ENCODE assay signal across 11 cellular contexts in the genomic region with DNA sequence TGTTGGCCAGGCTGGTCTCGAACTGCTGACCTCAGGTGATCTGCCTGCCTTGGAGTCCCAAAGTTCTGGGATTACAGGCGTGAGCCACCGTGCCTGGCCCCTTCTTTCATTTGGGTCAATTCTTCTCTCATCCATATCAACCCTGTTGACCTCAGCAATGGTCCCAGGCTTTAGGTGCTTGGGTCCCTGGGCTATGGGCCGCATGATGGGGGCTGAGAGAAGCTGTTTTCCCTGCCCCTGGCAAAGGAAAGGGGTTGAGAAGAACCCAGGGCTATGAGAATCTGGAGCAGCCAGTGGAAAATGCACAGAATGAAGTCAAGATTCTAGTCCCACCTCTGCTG.
DNase-seq lines count a peak whose midpoint lies in the region; ATAC-seq, FAIRE-seq and TF ChIP-seq lines count a peak whose summit lies in the region.
"Had no signal": no experiment of that assay in that cellular context is flagged by ENCODE, and none has a peak within 500 bp of the region (broad histone marks: within the 10 kb centered on the region; RNA-seq: fewer than 3 reads in every experiment).

No MANE protein-coding gene starts in this region.

- FAIRE-seq in A549 (lab: Jason Lieb, UNC), result no peak
- FAIRE-seq: H54 had no signal

- H3K9me3 ChIP-seq in A549 (no peaks in the 10 kb centered on the region), IMR-90 (ENCODE audit: control insufficient read depth, insufficient read depth, low read length) (no peaks in the 10 kb centered on the region), esophagus squamous epithelium (no peaks in the 10 kb centered on the region), smooth muscle cell (replicated peaks; ENCODE audit: low read depth) (no peaks in the 10 kb centered on the region), breast epithelium (no peaks in the 10 kb centered on the region)
- H3K9me3 ChIP-seq: lower lobe of right lung, ovary had no signal

- H3K36me3 ChIP-seq in IMR-90 (ENCODE audit: control insufficient read depth, insufficient read depth, low read length), result peaks cover 4% of the 10 kb centered on the region; the same call in 1 of the 2 replicates
- peaks cover 0 to 28% (median 0%) of the 10 kb centered on the region in 3 donors for H3K36me3 ChIP-seq in esophagus squamous epithelium
- H3K36me3 ChIP-seq in smooth muscle cell (ENCODE audit: low read depth), result no peaks in the 10 kb centered on the region
- H3K36me3 ChIP-seq in breast epithelium, result no peaks in the 10 kb centered on the region
- H3K36me3 ChIP-seq: ovary had no signal

- no peak overlapping the region for H4K5ac ChIP-seq in IMR-90 (ENCODE audit: low read depth, low read length)

- POLR2A ChIA-PET in A549 (lab: Yijun Ruan, JAX) (interaction anchor here (0.6 to 18.7 kb wide), 5 partner anchors 89 to 104 kb away, joined by 3 to 648 read pairs (median 11); a partner anchor contains a TSS), IMR-90 (lab: Charles Lee; ENCODE audit: unreplicated experiment) (interaction anchor here (1.5 kb wide), 1 partner anchor 90 kb away, joined by 13 read pairs; a partner anchor contains a TSS)

- peak overlapping the region; percentile 29 to 81; a peak in 3 of 6 replicates for H3K27ac ChIP-seq in A549
- H3K27ac ChIP-seq in IMR-90 (ENCODE audit: insufficient read depth, low read length), result no peak overlapping the region
- H3K27ac ChIP-seq in esophagus squamous epithelium, result peak overlapping the region in 3 of 4 donors; percentile 37 to 77 (median 57)
- peak overlapping the region; percentile 91 for H3K27ac ChIP-seq in smooth muscle cell (ENCODE audit: low read depth)
- peak overlapping the region in 1 of 2 donors; percentile 44 for H3K27ac ChIP-seq in breast epithelium
- H3K27ac ChIP-seq: lower lobe of right lung had no signal

- TF ChIP-seq POLR2A in A549 (IDR thresholded peaks at IDR 0.05; ENCODE audit: low read length) (no peak), IMR-90 (IDR thresholded peaks at IDR 0.05; ENCODE audit: low read depth, low read length) (no peak), esophagus squamous epithelium (IDR thresholded peaks at IDR 0.05) (no peak), breast epithelium (IDR thresholded peaks at IDR 0.05) (no peak)

- H4K91ac ChIP-seq in IMR-90 (ENCODE audit: insufficient read depth, low read depth, low read length), result no peak overlapping the region

- H3K4me1 ChIP-seq in A549, result peaks cover 29% of the 10 kb centered on the region
- peaks cover 21% of the 10 kb centered on the region for H3K4me1 ChIP-seq in IMR-90 (ENCODE audit: control insufficient read depth, insufficient read depth, low read length)
- H3K4me1 ChIP-seq in esophagus squamous epithelium, result peaks cover 15 to 49% (median 23%) of the 10 kb centered on the region in 3 donors
- peaks cover 15% of the 10 kb centered on the region for H3K4me1 ChIP-seq in smooth muscle cell (ENCODE audit: low read depth)
- no peaks in the 10 kb centered on the region for H3K4me1 ChIP-seq in breast epithelium

- H3K27me3 ChIP-seq in IMR-90 (ENCODE audit: control insufficient read depth, insufficient read depth, low read length), result no peaks in the 10 kb centered on the region
- H3K27me3 ChIP-seq in esophagus squamous epithelium, result no peaks in the 10 kb centered on the region
- no peaks in the 10 kb centered on the region for H3K27me3 ChIP-seq in smooth muscle cell (ENCODE audit: low read depth)
- no peaks in the 10 kb centered on the region for H3K27me3 ChIP-seq in breast epithelium
- H3K27me3 ChIP-seq: ovary had no signal

- no peaks in the 10 kb centered on the region for H3K79me2 ChIP-seq in smooth muscle cell (ENCODE audit: low read depth)

- no peak overlapping the region for H2BK15ac ChIP-seq in IMR-90 (ENCODE audit: low read depth, low read length)

- in situ Hi-C loops in IMR-90 (cut with MboI; ENCODE audit: low sequenced_read_pairs), result loop anchor here (5.0 to 10.0 kb wide), 3 partner anchors 94 to 412 kb away; a partner anchor contains a TSS

- no peak overlapping the region for H2AK9ac ChIP-seq in IMR-90 (replicated peaks; ENCODE audit: low read depth, low read length, poor library complexity)

- TF ChIP-seq RAD21 in A549 (conservative IDR thresholded peaks at IDR 0.05 in 1 of 2, IDR thresholded peaks at IDR 0.05 in 1 of 2) (no peak), IMR-90 (IDR thresholded peaks at IDR 0.05; ENCODE audit: low read length) (no peak)

- H2AFZ ChIP-seq in IMR-90 (replicated peaks; ENCODE audit: low read length, poor library complexity) (peak overlapping the region; percentile 36), smooth muscle cell (ENCODE audit: low read depth) (no peak overlapping the region)

- 0 out of 2 replicates have a peak overlapping the region, but pooled peaks have one; percentile 72 for H2BK120ac ChIP-seq in IMR-90 (ENCODE audit: low read depth, low read length)

- no peak overlapping the region for H2BK20ac ChIP-seq in IMR-90 (ENCODE audit: low read depth, low read length)

- H3K4me2 ChIP-seq in A549, result no peak overlapping the region
- H3K4me2 ChIP-seq in IMR-90 (ENCODE audit: low read depth, low read length), result no peak overlapping the region
- H3K4me2 ChIP-seq in smooth muscle cell, result no peak overlapping the region

- H3K9me1 ChIP-seq in IMR-90 (ENCODE audit: insufficient read depth, low read length), result peaks cover 20% of the 10 kb centered on the region

- H3F3A ChIP-seq in smooth muscle cell (ENCODE audit: low read depth), result no peaks in the 10 kb centered on the region

- H3K79me1 ChIP-seq in IMR-90 (ENCODE audit: low read depth in 1 of 2, low read length in 2 of 2), result peaks cover 0 to 14% of the 10 kb centered on the region in 2 experiments; a peak in 3 of 4 replicates

- TF ChIP-seq CTCF in A549 (IDR thresholded peaks at IDR 0.05) (no peak), IMR-90 (conservative IDR thresholded peaks at IDR 0.05; ENCODE audit: low read depth, low read length) (no peak), esophagus squamous epithelium (IDR thresholded peaks at IDR 0.05) (no peak), smooth muscle cell (IDR thresholded peaks at IDR 0.05; ENCODE audit: borderline replicate concordance, insufficient read depth, poor library complexity, severe bottlenecking) (no peak), breast epithelium (IDR thresholded peaks at IDR 0.05) (no peak)

- no peak for TF ChIP-seq EP300 in A549 (IDR thresholded peaks at IDR 0.05)

- H3K9ac ChIP-seq in IMR-90 (ENCODE audit: low read depth, low read length) (no peak overlapping the region), smooth muscle cell (ENCODE audit: low read depth) (no peak overlapping the region)

- intact Hi-C loops in IMR-90 (cut with micrococcal nuclease) (loop anchor here (1.0 to 10.0 kb wide), 2 partner anchors 173 to 412 kb away; a partner anchor contains a TSS), esophagus squamous epithelium (cut with DNase I) (loop anchor here (5.0 to 10.0 kb wide), 2 partner anchors 104 to 172 kb away; no protein-coding TSS in a partner anchor), breast epithelium (cut with DNase I; ENCODE audit: low total_unique reads) (no loop called here)

- H2AK5ac ChIP-seq in IMR-90 (ENCODE audit: low read depth, low read length), result no peak overlapping the region

- H2BK5ac ChIP-seq in IMR-90 (ENCODE audit: low read depth, low read length, poor library complexity, severe bottlenecking), result no peak overlapping the region

- H3K23ac ChIP-seq in IMR-90 (ENCODE audit: low read depth, low read length), result no peak overlapping the region

- H3K4ac ChIP-seq in IMR-90 (ENCODE audit: low read depth, low read length), result peak overlapping the region; percentile 48; the same call in 1 of the 2 replicates

- ATAC-seq in A549 (no peak; a peak in 1 of 6 replicates), IMR-90 (ENCODE audit: low read depth) (no peak), GM21576 (IDR thresholded peaks at IDR 0.05; ENCODE audit: unreplicated experiment) (no peak), GM18517 (IDR thresholded peaks at IDR 0.05; ENCODE audit: unreplicated experiment) (no peak)

- no peak overlapping the region for H3K14ac ChIP-seq in IMR-90 (replicated peaks; ENCODE audit: low read depth, low read length)

- BruUV-seq in IMR-90 (replicated peaks; lab: Mats Ljungman, UMichigan), result no TSS peak

- H4K8ac ChIP-seq in IMR-90 (ENCODE audit: low read depth in 2 of 2, low read length in 2 of 2), result no peak overlapping the region

- DNase-seq in A549 (ENCODE audit: low read depth in 1 of 2, low spot score in 1 of 2) (no peak), IMR-90 (no peak), esophagus squamous epithelium (lab: John Stamatoyannopoulos, UW) (no peak), smooth muscle cell (lab: John Stamatoyannopoulos, UW; ENCODE audit: unreplicated experiment) (no peak), breast epithelium (ENCODE audit: low spot score in 2 of 2) (no peak), NCI-H2107 (lab: John Stamatoyannopoulos, UW) (no peak)

- no peak overlapping the region for H3K18ac ChIP-seq in IMR-90 (ENCODE audit: low read depth, low read length)

- no peaks in the 10 kb centered on the region for H4K20me1 ChIP-seq in IMR-90 (ENCODE audit: insufficient read depth, low read length)
- no peaks in the 10 kb centered on the region for H4K20me1 ChIP-seq in smooth muscle cell (ENCODE audit: low read depth)

- H3K56ac ChIP-seq in IMR-90 (ENCODE audit: extremely low read depth, insufficient read depth, low read length), result no peak overlapping the region

- dilution Hi-C loops in IMR-90 (cut with HindIII; ENCODE audit: low sequenced_read_pairs, unreplicated experiment), result no loop called here

- no peak overlapping the region for H3K4me3 ChIP-seq in A549
- no peak overlapping the region for H3K4me3 ChIP-seq in IMR-90 (ENCODE audit: insufficient read depth, low read depth, low read length)
- H3K4me3 ChIP-seq in esophagus squamous epithelium, result no peak overlapping the region
- no peak overlapping the region for H3K4me3 ChIP-seq in smooth muscle cell
- no peak overlapping the region for H3K4me3 ChIP-seq in breast epithelium
- H3K4me3 ChIP-seq: lower lobe of right lung, ovary had no signal

- CTCF ChIA-PET in A549 (lab: Yijun Ruan, JAX), result interaction anchor here (0.6 to 28.2 kb wide), 24 partner anchors 8 to 451 kb away, joined by 3 to 1502 read pairs (median 4); a partner anchor contains a TSS
- CTCF ChIA-PET in IMR-90 (lab: Yijun Ruan, JAX), result interaction anchor here (0.6 to 1.4 kb wide), 4 partner anchors 19 to 240 kb away, joined by 3 to 8 read pairs (median 4); no protein-coding TSS in a partner anchor

- WGBS in A549 (ENCODE audit: missing lambda C conversion rate), result 81% methylated on average over 4 of the region's 4 CpGs
- WGBS in IMR-90 (ENCODE audit: extremely low coverage in 2 of 2, insufficient read length in 1 of 2), 2 experiments, result 80% methylated on average over 2 of the region's 4 CpGs; no CpG with 5 or more reads in 1 of the 2 experiments
- WGBS in esophagus squamous epithelium, 2 donors, result 61 to 92% methylated on average over 2 to 4 of the region's 4 CpGs
- 87% methylated on average over 4 of the region's 4 CpGs for WGBS in smooth muscle cell (ENCODE audit: low lambda C conversion rate)

TF ChIP-seq in A549, 52 proteins besides CTCF, POLR2A, EP300 and RAD21 (continues in another document):
- no peak for TF ChIP-seq FOXS1 (CRISPR knock-in tag; IDR thresholded peaks at IDR 0.05)
- TF ChIP-seq RARB (CRISPR knock-in tag; IDR thresholded peaks at IDR 0.05), result no peak
- no peak for TF ChIP-seq JUNB (IDR thresholded peaks at IDR 0.05)

TF ChIP-seq in IMR-90, 13 proteins besides CTCF, POLR2A, EP300 and RAD21 (continues in another document):
- TF ChIP-seq RCOR1 (IDR thresholded peaks at IDR 0.05; ENCODE audit: insufficient replicate concordance, low read length), result no peak
